ENCODE assay signal across 1 cellular context in the genomic region with DNA sequence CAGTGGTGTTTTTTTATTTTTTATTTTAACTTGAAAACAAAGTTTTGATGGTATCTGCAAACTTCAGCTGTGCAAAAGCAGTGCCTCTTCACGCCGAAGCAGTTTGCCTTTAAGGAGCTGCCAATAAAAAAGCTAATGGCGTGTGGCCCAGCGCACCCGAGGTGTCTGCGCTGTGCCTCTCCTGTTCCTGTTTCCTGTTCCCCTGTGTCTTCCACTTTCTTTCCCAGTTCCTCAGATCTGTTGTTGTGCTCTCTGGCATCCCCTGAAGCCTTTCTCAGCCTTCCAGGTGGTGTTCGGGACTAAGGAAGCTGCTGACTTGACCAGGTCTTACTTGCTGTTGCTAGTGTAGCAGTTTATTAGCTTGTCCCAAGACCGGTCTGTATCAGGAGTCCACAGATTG.
TF ChIP-seq lines count a peak whose summit lies in the region.

No MANE protein-coding gene starts in this region.

TF ChIP-seq in endothelial cell of umbilical vein, 7 proteins besides CTCF, POLR2A, EP300 and RAD21:
- TF ChIP-seq POLR2AphosphoS5 (IDR thresholded peaks at IDR 0.05; ENCODE audit: insufficient read depth, low read depth, low read length), result no peak
- TF ChIP-seq MYC (IDR thresholded peaks at IDR 0.05; ENCODE audit: low read depth, low read length), result no peak
- TF ChIP-seq JUN (IDR thresholded peaks at IDR 0.05; ENCODE audit: borderline replicate concordance, insufficient read depth, insufficient read length, low read depth), result no peak
- TF ChIP-seq, protein P1, sequence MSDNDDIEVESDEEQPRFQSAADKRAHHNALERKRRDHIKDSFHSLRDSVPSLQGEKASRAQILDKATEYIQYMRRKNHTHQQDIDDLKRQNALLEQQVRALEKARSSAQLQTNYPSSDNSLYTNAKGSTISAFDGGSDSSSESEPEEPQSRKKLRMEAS (IDR thresholded peaks at IDR 0.05; ENCODE audit: insufficient read depth, insufficient read length), result no peak
- TF ChIP-seq EZH2 (IDR thresholded peaks at IDR 0.05; ENCODE audit: borderline replicate concordance, low read depth, low read length, severe bottlenecking), result no peak
- no peak for TF ChIP-seq GATA2 (IDR thresholded peaks at IDR 0.05; ENCODE audit: insufficient read depth, insufficient read length, low read depth, low read length)
- no peak for TF ChIP-seq FOS (IDR thresholded peaks at IDR 0.05; ENCODE audit: borderline replicate concordance, insufficient read depth, low read length)
